2 cellular contexts compared by ENCODE assay signal in genomic region chr6:75029333-75029732, GRCh38.
TF ChIP-seq lines count a peak whose summit lies in the region.

No MANE protein-coding gene starts in this region.

TF ChIP-seq in HepG2, 621 proteins besides CTCF, POLR2A, EP300 and RAD21:
- TF ChIP-seq ZBTB43 (CRISPR knock-in tag; conservative IDR thresholded peaks at IDR 0.05): no peak
- TF ChIP-seq MNT (IDR thresholded peaks at IDR 0.05): peak; percentile 96

TF ChIP-seq in IMR-90, 13 proteins besides CTCF, POLR2A, EP300 and RAD21:
- TF ChIP-seq ELK1 (IDR thresholded peaks at IDR 0.05; ENCODE audit: borderline replicate concordance, low read depth, low read length): no peak
- no peak for TF ChIP-seq NFE2L2 (IDR thresholded peaks at IDR 0.05; ENCODE audit: low read depth, low read length)
- no peak for TF ChIP-seq CEBPB (IDR thresholded peaks at IDR 0.05; ENCODE audit: low read depth, low read length)
- no peak for TF ChIP-seq MAZ (IDR thresholded peaks at IDR 0.05; ENCODE audit: borderline replicate concordance, low read depth, low read length)
- no peak for TF ChIP-seq USF2 (IDR thresholded peaks at IDR 0.05; ENCODE audit: low read depth, low read length)
- TF ChIP-seq BHLHE40 (IDR thresholded peaks at IDR 0.05; ENCODE audit: low read depth, low read length): no peak
- TF ChIP-seq MXI1 (IDR thresholded peaks at IDR 0.05; ENCODE audit: borderline replicate concordance, low read depth, low read length): no peak
- TF ChIP-seq MAFK (IDR thresholded peaks at IDR 0.05; ENCODE audit: low read depth, low read length): no peak
- no peak for TF ChIP-seq CHD1 (IDR thresholded peaks at IDR 0.05; ENCODE audit: low read depth, low read length)
- no peak for TF ChIP-seq SMC3 (IDR thresholded peaks at IDR 0.05; ENCODE audit: low read depth, low read length)
- no peak for TF ChIP-seq RCOR1 (IDR thresholded peaks at IDR 0.05; ENCODE audit: insufficient replicate concordance, low read length)
- no peak for TF ChIP-seq RFX5 (IDR thresholded peaks at IDR 0.05; ENCODE audit: low read depth, low read length)
- no peak for TF ChIP-seq FOS (IDR thresholded peaks at IDR 0.05; ENCODE audit: low read depth, low read length)
TF ChIP-seq in IMR-90: peak in this region for 0.
